In the genomic region with DNA sequence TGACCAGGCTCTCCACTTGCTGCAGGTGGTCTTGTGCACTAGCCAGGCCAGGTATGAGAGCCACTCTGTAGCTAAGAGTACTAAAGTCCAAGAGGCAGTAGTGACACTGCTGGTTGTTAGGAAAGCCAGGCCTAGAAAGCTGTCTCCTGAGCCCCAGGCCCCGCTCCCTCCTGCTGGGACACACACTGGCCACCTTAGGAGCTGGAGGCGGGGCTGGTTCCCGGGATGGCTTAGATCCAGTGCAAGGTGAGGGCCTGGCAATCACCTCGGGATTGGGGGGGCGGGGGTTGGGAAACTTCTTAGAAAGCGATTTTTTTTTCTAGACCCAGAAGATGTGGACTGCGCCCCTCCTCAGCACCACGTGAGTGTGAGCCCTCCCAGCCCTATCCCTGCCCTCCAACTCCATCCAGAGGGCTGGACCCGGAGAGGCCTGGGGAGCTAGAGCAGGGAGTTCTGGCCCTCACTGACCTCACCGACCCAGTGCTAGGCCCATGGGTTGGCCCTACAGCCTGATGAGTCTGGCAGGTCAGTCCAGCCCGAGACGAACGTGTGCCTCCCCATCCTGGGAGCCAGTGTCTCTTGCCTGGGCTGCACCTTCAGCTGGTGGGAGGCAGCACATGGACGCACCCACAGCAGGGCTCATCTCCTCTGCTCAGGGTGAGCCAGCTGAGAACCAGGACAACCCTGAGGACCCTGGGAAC, we compare ENCODE assay signal across 22 cellular contexts. TPM values are rescaled to one million over a fixed set of nuclear protein-coding genes. Genes with fewer than 3 reads are reported as not detected.
DNase-seq lines count a peak whose midpoint lies in the region; ATAC-seq and TF ChIP-seq lines count a peak whose summit lies in the region.
"Had no signal": no experiment of that assay in that cellular context is flagged by ENCODE, and none has a peak within 500 bp of the region (broad histone marks: within the 10 kb centered on the region; RNA-seq: fewer than 3 reads in every experiment).

No MANE protein-coding gene starts in this region.

- BruUV-seq in MCF 10A (replicated peaks; lab: Mats Ljungman, UMichigan) = no TSS peak
- no TSS peak for BruUV-seq in mammary epithelial cell (replicated peaks; lab: Mats Ljungman, UMichigan)
- no TSS peak for BruUV-seq in IMR-90 (replicated peaks; lab: Mats Ljungman, UMichigan)

- H3K79me1 ChIP-seq in IMR-90 (ENCODE audit: low read depth in 1 of 2, low read length in 2 of 2) (no peaks in the 10 kb centered on the region), mesendoderm (ENCODE audit: low read length) (no peaks in the 10 kb centered on the region)

- H3K14ac ChIP-seq in IMR-90 (replicated peaks; ENCODE audit: low read depth, low read length) = no peak overlapping the region

- peaks cover 12% of the 10 kb centered on the region for H3K79me2 ChIP-seq in mammary epithelial cell (ENCODE audit: insufficient read depth, low read length)
- H3K79me2 ChIP-seq in mesendoderm (ENCODE audit: control insufficient read depth, insufficient read depth, low read length) = no peaks in the 10 kb centered on the region

- H3K56ac ChIP-seq in IMR-90 (ENCODE audit: extremely low read depth, insufficient read depth, low read length) (no peak overlapping the region), mesendoderm (ENCODE audit: low read length) (peak overlapping the region; percentile 25)

- H3K4me3 ChIP-seq in mammary epithelial cell (replicated peaks in 1 of 3; ENCODE audit: insufficient read depth in 1 of 3, low read depth in 2 of 3, low read length in 3 of 3) = no peak overlapping the region
- H3K4me3 ChIP-seq in IMR-90 (ENCODE audit: insufficient read depth, low read depth, low read length) = no peak overlapping the region
- H3K4me3 ChIP-seq in mesendoderm (ENCODE audit: low read length) = no peak overlapping the region
- no peak overlapping the region for H3K4me3 ChIP-seq in vagina
- H3K4me3 ChIP-seq: MG63 had no signal

- no peak overlapping the region for H4K8ac ChIP-seq in IMR-90 (ENCODE audit: low read depth in 2 of 2, low read length in 2 of 2)
- no peak overlapping the region for H4K8ac ChIP-seq in mesendoderm (ENCODE audit: low read depth, low read length)

- no peak overlapping the region for H3K27ac Mint-ChIP-seq in MCF 10A (ENCODE audit: low read depth, unreplicated experiment)
- H3K27ac Mint-ChIP-seq: B cell, IgD-negative memory B cell had no signal

- H3K4me2 ChIP-seq in mammary epithelial cell (ENCODE audit: insufficient read depth, low read depth, low read length) (no peak overlapping the region), IMR-90 (ENCODE audit: low read depth, low read length) (no peak overlapping the region), mesendoderm (ENCODE audit: low read length) (no peak overlapping the region)

- intact Hi-C loops in MCF 10A (cut with micrococcal nuclease) = no loop called here
- intact Hi-C loops in mammary epithelial cell (cut with micrococcal nuclease) = no loop called here
- intact Hi-C loops in IMR-90 (cut with micrococcal nuclease) = no loop called here
- intact Hi-C loops in vagina (cut with DNase I) = loop anchor here (10.0 kb wide), 1 partner anchor 324 kb away; no protein-coding TSS in a partner anchor

- H4K5ac ChIP-seq in IMR-90 (ENCODE audit: low read depth, low read length) = no peak overlapping the region
- no peak overlapping the region for H4K5ac ChIP-seq in mesendoderm (ENCODE audit: low read length)

- dilution Hi-C loops in mammary epithelial cell (cut with HindIII; ENCODE audit: low sequenced_read_pairs) = no loop called here
- dilution Hi-C loops in IMR-90 (cut with HindIII; ENCODE audit: low sequenced_read_pairs, unreplicated experiment) = no loop called here

- ATAC-seq in IMR-90 (ENCODE audit: low read depth) = no peak
- no peak for ATAC-seq in HG02884 (IDR thresholded peaks at IDR 0.05; ENCODE audit: unreplicated experiment)
- ATAC-seq in GM18520 (IDR thresholded peaks at IDR 0.05; ENCODE audit: unreplicated experiment) = no peak
- no peak for ATAC-seq in GM18519 (IDR thresholded peaks at IDR 0.05; ENCODE audit: low FRiP score, unreplicated experiment)
- ATAC-seq: Panc1, Right ventricle myocardium inferior had no signal

- H2AK5ac ChIP-seq in IMR-90 (ENCODE audit: low read depth, low read length) (no peak overlapping the region), mesendoderm (ENCODE audit: low read length) (no peak overlapping the region)

- peaks cover 45% of the 10 kb centered on the region for H3K4me1 Mint-ChIP-seq in MCF 10A (ENCODE audit: insufficient read depth, unreplicated experiment)
- H3K4me1 Mint-ChIP-seq: B cell had no signal

- H3K9ac ChIP-seq in mammary epithelial cell (ENCODE audit: insufficient read depth, low read length) (no peak overlapping the region), IMR-90 (ENCODE audit: low read depth, low read length) (no peak overlapping the region), mesendoderm (ENCODE audit: low read length) (no peak overlapping the region)

- H3K4me1 ChIP-seq in mammary epithelial cell (ENCODE audit: insufficient read depth, low read length) (peaks cover 24% of the 10 kb centered on the region), IMR-90 (ENCODE audit: control insufficient read depth, insufficient read depth, low read length) (peaks cover 11% of the 10 kb centered on the region), mesendoderm (ENCODE audit: control insufficient read depth, low read depth, low read length) (peaks cover 2% of the 10 kb centered on the region), vagina (peaks cover 20% of the 10 kb centered on the region)

- H3K27ac ChIP-seq in mammary epithelial cell (ENCODE audit: insufficient read depth, low read depth, low read length) = no peak overlapping the region
- H3K27ac ChIP-seq in IMR-90 (ENCODE audit: insufficient read depth, low read length) = no peak overlapping the region
- no peak overlapping the region for H3K27ac ChIP-seq in mesendoderm (ENCODE audit: low read depth, low read length)
- H3K27ac ChIP-seq in vagina = no peak overlapping the region
- H3K27ac ChIP-seq: HL-60 had no signal

- no peaks in the 10 kb centered on the region for H3K27me3 Mint-ChIP-seq in MCF 10A (ENCODE audit: insufficient read depth, unreplicated experiment)
- H3K27me3 Mint-ChIP-seq: B cell, IgD-negative memory B cell had no signal

- H2BK15ac ChIP-seq in IMR-90 (ENCODE audit: low read depth, low read length) (no peak overlapping the region; the same call in 2 of the 3 replicates), mesendoderm (replicated peaks; ENCODE audit: low read depth) (no peak overlapping the region)

- H3K27me3 ChIP-seq in mammary epithelial cell (ENCODE audit: insufficient read depth, low read length) (no peaks in the 10 kb centered on the region), IMR-90 (ENCODE audit: control insufficient read depth, insufficient read depth, low read length) (no peaks in the 10 kb centered on the region), mesendoderm (ENCODE audit: insufficient read depth, low read length, poor library complexity) (no peaks in the 10 kb centered on the region), vagina (no peaks in the 10 kb centered on the region)
- H3K27me3 ChIP-seq: MG63 had no signal

- H2BK20ac ChIP-seq in IMR-90 (ENCODE audit: low read depth, low read length) = no peak overlapping the region

- no peak overlapping the region for H4K91ac ChIP-seq in IMR-90 (ENCODE audit: insufficient read depth, low read depth, low read length)

- H3K23ac ChIP-seq in IMR-90 (ENCODE audit: low read depth, low read length) (no peak overlapping the region), mesendoderm (ENCODE audit: low read length) (no peak overlapping the region)

- no peak for TF ChIP-seq RAD21 in IMR-90 (IDR thresholded peaks at IDR 0.05; ENCODE audit: low read length)

- POLR2A ChIA-PET in MCF 10A (lab: Yijun Ruan, JAX) (interaction anchor here (1.2 to 2.5 kb wide), 4 partner anchors 9 to 126 kb away, joined by 3 to 29 read pairs (median 6); no protein-coding TSS in a partner anchor), IMR-90 (lab: Charles Lee; ENCODE audit: unreplicated experiment) (no interaction called here)

- H3K9me3 ChIP-seq in mammary epithelial cell (replicated peaks; ENCODE audit: insufficient read depth, low read length) (no peaks in the 10 kb centered on the region), IMR-90 (ENCODE audit: control insufficient read depth, insufficient read depth, low read length) (no peaks in the 10 kb centered on the region), vagina (no peaks in the 10 kb centered on the region)
- H3K9me3 ChIP-seq: MG63 had no signal

- H4K20me1 ChIP-seq in mammary epithelial cell (ENCODE audit: insufficient read depth, low read length) (no peaks in the 10 kb centered on the region), IMR-90 (ENCODE audit: insufficient read depth, low read length) (no peaks in the 10 kb centered on the region)

- no peak overlapping the region for H3K4ac ChIP-seq in IMR-90 (ENCODE audit: low read depth, low read length)
- H3K4ac ChIP-seq in mesendoderm (ENCODE audit: low read depth, low read length) = no peak overlapping the region

- CTCF ChIA-PET in MCF 10A (lab: Yijun Ruan, JAX) (interaction anchor here (0.6 to 2.7 kb wide), 9 partner anchors 8 to 638 kb away, joined by 3 to 13 read pairs (median 4); no protein-coding TSS in a partner anchor), mammary epithelial cell (lab: Charles Lee; ENCODE audit: low non-redundant PET) (no interaction called here), IMR-90 (lab: Yijun Ruan, JAX) (interaction anchor here (1.1 to 1.4 kb wide), 2 partner anchors 10 to 61 kb away, joined by 3 to 6 read pairs; no protein-coding TSS in a partner anchor)

- no peaks in the 10 kb centered on the region for H3K9me3 Mint-ChIP-seq in MCF 10A (ENCODE audit: unreplicated experiment)
- H3K9me3 Mint-ChIP-seq: IgD-negative memory B cell had no signal

- H2BK5ac ChIP-seq in IMR-90 (ENCODE audit: low read depth, low read length, poor library complexity, severe bottlenecking) = no peak overlapping the region
- H2BK5ac ChIP-seq in mesendoderm (ENCODE audit: low read length) = no peak overlapping the region

- WGBS in mammary epithelial cell (ENCODE audit: low coverage, missing lambda C conversion rate) = 98% methylated on average over 6 of the region's 14 CpGs
- WGBS in IMR-90 (ENCODE audit: extremely low coverage in 2 of 2, insufficient read length in 1 of 2), 2 experiments = 90% methylated on average over 4 of the region's 14 CpGs; no CpG with 5 or more reads in 1 of the 2 experiments
- WGBS in mesendoderm (ENCODE audit: extremely low coverage, insufficient coverage, low lambda C conversion rate) = no CpG with 5 or more reads among the region's 14 CpGs

- peaks cover 12% of the 10 kb centered on the region for H3K36me3 ChIP-seq in mammary epithelial cell (ENCODE audit: insufficient read depth, low read length)
- no peaks in the 10 kb centered on the region for H3K36me3 ChIP-seq in IMR-90 (ENCODE audit: control insufficient read depth, insufficient read depth, low read length)
- no peaks in the 10 kb centered on the region for H3K36me3 ChIP-seq in mesendoderm (ENCODE audit: control insufficient read depth, insufficient read depth, low read length)
- no peaks in the 10 kb centered on the region for H3K36me3 ChIP-seq in vagina
- H3K36me3 ChIP-seq: MG63 had no signal

- in situ Hi-C loops in mammary epithelial cell (cut with MboI; ENCODE audit: low sequenced_read_pairs in 2 of 2) = no loop called here
- in situ Hi-C loops in IMR-90 (cut with MboI; ENCODE audit: low sequenced_read_pairs) = no loop called here

- H3K9me1 ChIP-seq in IMR-90 (ENCODE audit: insufficient read depth, low read length) = peaks cover 19% of the 10 kb centered on the region

- H2AK9ac ChIP-seq in IMR-90 (replicated peaks; ENCODE audit: low read depth, low read length, poor library complexity) = no peak overlapping the region

- TF ChIP-seq CTCF in MCF 10A (IDR thresholded peaks at IDR 0.05; ENCODE audit: unreplicated experiment) (no peak), mammary epithelial cell (conservative IDR thresholded peaks at IDR 0.05 in 1 of 2, IDR thresholded peaks at IDR 0.05 in 1 of 2; ENCODE audit: extremely low read depth in 1 of 2, insufficient read depth in 1 of 2, low read depth in 1 of 2, low read length in 2 of 2) (no peak), IMR-90 (conservative IDR thresholded peaks at IDR 0.05; ENCODE audit: low read depth, low read length) (no peak), vagina (IDR thresholded peaks at IDR 0.05) (no peak)

- DNase-seq in MCF 10A (ENCODE audit: unreplicated experiment) (peak; percentile 48), mammary epithelial cell (no peak), IMR-90 (no peak), mesendoderm (no peak), vagina (ENCODE audit: extremely low spot score in 2 of 2) (peak; percentile 49 to 95)
- DNase-seq: DMS 273 treated with DMSO at 0.1 percent for 48 hours, DND-41, GOT3, Karpas-422, MG63, NCI-H1048, NCI-H1436 treated with DMSO at 0.1 percent for 48 hours, NCI-H2029 treated with DMSO at 0.1 percent for 48 hours, NCI-H446 treated with DMSO at 0.1 percent for 48 hours had no signal

- no peak overlapping the region for H3K4me3 Mint-ChIP-seq in MCF 10A (ENCODE audit: unreplicated experiment)
- H3K4me3 Mint-ChIP-seq: B cell, IgD-negative memory B cell had no signal

- TF ChIP-seq POLR2A in IMR-90 (IDR thresholded peaks at IDR 0.05; ENCODE audit: low read depth, low read length) = no peak
- TF ChIP-seq POLR2A in vagina (IDR thresholded peaks at IDR 0.05) = no peak

- H2AFZ ChIP-seq in mammary epithelial cell (ENCODE audit: low read depth, low read length) (no peak overlapping the region), IMR-90 (replicated peaks; ENCODE audit: low read length, poor library complexity) (peak overlapping the region; percentile 40)

- H3K36me3 Mint-ChIP-seq in MCF 10A (ENCODE audit: insufficient read depth, unreplicated experiment) = peaks cover 10% of the 10 kb centered on the region

- no peak overlapping the region for H3K18ac ChIP-seq in IMR-90 (ENCODE audit: low read depth, low read length)
- no peak overlapping the region for H3K18ac ChIP-seq in mesendoderm (ENCODE audit: low read length)

- H2BK120ac ChIP-seq in IMR-90 (ENCODE audit: low read depth, low read length) = no peak overlapping the region
- H2BK120ac ChIP-seq in mesendoderm (ENCODE audit: low read depth, low read length) = no peak overlapping the region

RNA-seq across cellular contexts. Expression of a gene that starts 18.1 kb away (rescaled TPM):
- total RNA-seq in MCF 10A (2022) = 5.2 and 7.8 TPM in 2 replicates
- 10 to 100 TPM; 34.8 to 85.5 TPM for total RNA-seq in mammary epithelial cell
- 80.3 TPM for polyA plus RNA-seq in mammary epithelial cell
- 76.7 TPM for polyA minus RNA-seq in mammary epithelial cell
- total RNA-seq in IMR-90 (2012; rRNA removed) = 0.72 and 0.83 TPM in 2 replicates
- 1.1 and 1.5 TPM in 2 replicates for polyA plus RNA-seq in IMR-90 (2012; rRNA removed)
- 0.83 and 1.4 TPM in 2 replicates for polyA plus RNA-seq in IMR-90 (2012; cell fraction: cytosol; rRNA removed)
- 2.5 and 4.2 TPM in 2 replicates for polyA plus RNA-seq in IMR-90 (2012; cell fraction: nucleus; rRNA removed; ENCODE audit: low replicate concordance)
- 0.14 TPM for polyA plus RNA-seq in mesendoderm (2013, experiment 1 of 2)
- polyA plus RNA-seq in mesendoderm (2013, experiment 2 of 2) = 0.21 TPM
- total RNA-seq in vagina = 22.6 TPM

RNA-seq across cellular contexts. Expression of a gene that starts 30.2 kb away (rescaled TPM):
- total RNA-seq in MCF 10A (2022) (21.1 and 31.3 TPM in 2 replicates), mammary epithelial cell (10 to 100 TPM; 15.0 to 17.5 TPM), IMR-90 (2012; rRNA removed) (19.4 and 24.4 TPM in 2 replicates), vagina (12.8 TPM)
- polyA plus RNA-seq in mammary epithelial cell (25.6 TPM), IMR-90 (2012; rRNA removed) (17.7 and 23.0 TPM in 2 replicates)
- polyA minus RNA-seq in mammary epithelial cell = 0.31 TPM
- 22.3 and 22.4 TPM in 2 replicates for polyA plus RNA-seq in IMR-90 (2012; cell fraction: cytosol; rRNA removed)
- 16.7 and 47.5 TPM in 2 replicates for polyA plus RNA-seq in IMR-90 (2012; cell fraction: nucleus; rRNA removed; ENCODE audit: low replicate concordance)
- polyA plus RNA-seq in mesendoderm (2013, experiment 1 of 2) = 9.3 TPM
- polyA plus RNA-seq in mesendoderm (2013, experiment 2 of 2) = 9.7 TPM

Comparison
In these comparisons a context has a peak if more than half of its experiments do, and no peak if none do; other contexts are left out.
1. DNase-seq: peak in MCF 10A (single experiment) and vagina (2 of 2); none in mammary epithelial cell (single experiment), IMR-90 (single experiment) and mesendoderm (single experiment).